Comparison of ENCODE assay signal across 21 cellular contexts in the genomic region with DNA sequence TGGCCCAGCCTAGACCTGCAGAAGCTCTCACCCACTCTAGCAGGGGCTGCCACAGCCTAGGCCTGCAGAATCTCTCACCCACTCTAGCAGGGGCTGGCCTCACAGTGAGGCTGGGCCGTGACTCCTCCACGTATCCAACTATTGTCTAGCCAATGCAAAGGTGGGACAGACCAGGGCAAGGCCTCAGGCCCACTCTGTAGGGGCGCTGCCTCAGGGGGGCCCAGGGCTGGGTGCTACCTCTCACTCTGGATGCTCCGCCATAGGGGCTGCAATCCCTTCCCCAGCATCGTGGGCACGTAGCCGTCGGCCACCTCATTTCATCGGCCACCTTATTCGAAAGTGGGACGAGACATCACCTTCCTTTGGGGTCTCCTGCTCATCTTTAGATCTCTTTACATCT. TPM values are rescaled to one million over a fixed set of nuclear protein-coding genes. Genes with fewer than 3 reads are reported as not detected.
DNase-seq lines count a peak whose midpoint lies in the region; ATAC-seq, FAIRE-seq and TF ChIP-seq lines count a peak whose summit lies in the region.
"Had no signal": no experiment of that assay in that cellular context is flagged by ENCODE, and none has a peak within 500 bp of the region (broad histone marks: within the 10 kb centered on the region; RNA-seq: fewer than 3 reads in every experiment).

No MANE protein-coding gene starts in this region.

- H3K9me3 ChIP-seq in BLaER1, result no peaks in the 10 kb centered on the region
- no peaks in the 10 kb centered on the region for H3K9me3 ChIP-seq in kidney (ENCODE audit: control insufficient read depth in 1 of 2, low read length in 2 of 2)
- H3K9me3 ChIP-seq: A549 had no signal

- no peak for FAIRE-seq in kidney (lab: Jason Lieb, UNC)
- FAIRE-seq: A549, G401.6, GM12891, GM19239 had no signal

- H3K27ac ChIP-seq in BLaER1 (peak overlapping the region; percentile 89), kidney (ENCODE audit: low read depth in 2 of 2, low read length in 2 of 2) (no peak overlapping the region), rectal smooth muscle tissue (ENCODE audit: low read depth, low read length) (peak overlapping the region; percentile 24)
- H3K27ac ChIP-seq: A549, HL-60 had no signal

- DNase-seq in kidney, result peak; percentile 67
- DNase-seq in middle frontal gyrus (ENCODE audit: extremely low spot score, low spot score), result no peak
- no peak for DNase-seq in activated T-cell treated with anti-CD3 and anti-CD28 coated beads, Interleukin-2, amount 50 U/mL, for 48 hours
- no peak for DNase-seq in NCI-H1694 treated with DMSO at 0.1 percent for 48 hours (lab: John Stamatoyannopoulos, UW)
- DNase-seq: CD4-positive, alpha-beta memory T cell; DMS79 treated with DMSO at 0.1 percent for 48 hours; GOT3; KBM-7; NCI-H1048; NCI-H146; NCI-H2227 treated with DMSO at 0.1 percent for 48 hours; NCI-H526 treated with DMSO at 0.1 percent for 48 hours had no signal

- peak overlapping the region; percentile 89 for H3K4me2 ChIP-seq in BLaER1
- H3K4me2 ChIP-seq: A549 had no signal

- TF ChIP-seq CTCF in brain (conservative IDR thresholded peaks at IDR 0.05) (no peak), kidney (IDR thresholded peaks at IDR 0.05; ENCODE audit: borderline replicate concordance, extremely low read depth, insufficient read depth) (no peak)

- H3K27me3 Mint-ChIP-seq in brain, result peaks cover 6% of the 10 kb centered on the region

- H3K4me3 Mint-ChIP-seq in brain, result no peak overlapping the region
- H3K4me3 Mint-ChIP-seq: CD4-positive, alpha-beta memory T cell had no signal

- peaks cover 28% of the 10 kb centered on the region; the same call in 1 of the 2 replicates for H4K20me1 ChIP-seq in BLaER1

- peaks cover 90% of the 10 kb centered on the region for H3K4me1 ChIP-seq in BLaER1
- H3K4me1 ChIP-seq in kidney (ENCODE audit: control insufficient read depth in 1 of 2, insufficient read depth in 1 of 2, low read depth in 1 of 2, low read length in 2 of 2), result peaks cover 0 to 9% of the 10 kb centered on the region in 2 donors
- H3K4me1 ChIP-seq in rectal smooth muscle tissue (ENCODE audit: control insufficient read depth, insufficient read depth, low read length), result peaks cover 2% of the 10 kb centered on the region

- no peak for ATAC-seq in HG03378 (IDR thresholded peaks at IDR 0.05; ENCODE audit: unreplicated experiment)
- ATAC-seq: A549 had no signal

- H3K9ac ChIP-seq in BLaER1, result peak overlapping the region; percentile 69; the same call in 1 of the 2 replicates
- no peak overlapping the region for H3K9ac ChIP-seq in kidney (ENCODE audit: low read length in 2 of 2)
- no peak overlapping the region for H3K9ac ChIP-seq in rectal smooth muscle tissue (ENCODE audit: low read length)

- no peak overlapping the region for H3K4me3 ChIP-seq in BLaER1
- H3K4me3 ChIP-seq in kidney (ENCODE audit: low read length in 2 of 2), result no peak overlapping the region
- no peak overlapping the region for H3K4me3 ChIP-seq in rectal smooth muscle tissue (ENCODE audit: low read length)
- H3K4me3 ChIP-seq: A549 had no signal

- intact Hi-C loops in kidney (cut with DNase I), result no loop called here

- H3K9me3 Mint-ChIP-seq in brain, result no peaks in the 10 kb centered on the region
- H3K9me3 Mint-ChIP-seq: CD4-positive, alpha-beta memory T cell had no signal

- peaks cover 71% of the 10 kb centered on the region for H3K4me1 Mint-ChIP-seq in brain
- H3K4me1 Mint-ChIP-seq: CD4-positive, alpha-beta memory T cell had no signal

- H3K27ac Mint-ChIP-seq in brain, result peak overlapping the region in 3 of 5 experiments; percentile 36 to 91 (median 69)
- H3K27ac Mint-ChIP-seq: CD4-positive, alpha-beta memory T cell had no signal

- H3K36me3 Mint-ChIP-seq in brain, result no peaks in the 10 kb centered on the region

- H3K36me3 ChIP-seq in BLaER1 (no peaks in the 10 kb centered on the region), kidney (ENCODE audit: control insufficient read depth in 1 of 2, insufficient read depth in 2 of 2, low read length in 2 of 2) (peaks cover 0 to 2% of the 10 kb centered on the region in 2 donors), rectal smooth muscle tissue (ENCODE audit: control insufficient read depth, insufficient read depth, low read length) (no peaks in the 10 kb centered on the region)

- H3K27me3 ChIP-seq in BLaER1, result peaks cover 6% of the 10 kb centered on the region; the same call in 1 of the 2 replicates
- no peaks in the 10 kb centered on the region for H3K27me3 ChIP-seq in rectal smooth muscle tissue (ENCODE audit: control insufficient read depth, insufficient read depth, low read length)

RNA-seq across cellular contexts. Expression of a gene that starts 51.7 kb away (rescaled TPM):
- polyA plus RNA-seq in brain (ENCODE audit: insufficient read depth, low read depth, low replicate concordance) (2.7 TPM), kidney (ENCODE audit: insufficient read depth, low read depth, low replicate concordance) (18.1 TPM)
- 55.9 TPM for total RNA-seq in kidney

Comparison
In these comparisons a context has a peak if more than half of its experiments do, and no peak if none do; other contexts are left out.
1. H3K27ac ChIP-seq: peak in BLaER1 (single experiment) and rectal smooth muscle tissue (single experiment); none in kidney (0 of 2).